ENCODE assay signal across 1 cellular context in the genomic region with DNA sequence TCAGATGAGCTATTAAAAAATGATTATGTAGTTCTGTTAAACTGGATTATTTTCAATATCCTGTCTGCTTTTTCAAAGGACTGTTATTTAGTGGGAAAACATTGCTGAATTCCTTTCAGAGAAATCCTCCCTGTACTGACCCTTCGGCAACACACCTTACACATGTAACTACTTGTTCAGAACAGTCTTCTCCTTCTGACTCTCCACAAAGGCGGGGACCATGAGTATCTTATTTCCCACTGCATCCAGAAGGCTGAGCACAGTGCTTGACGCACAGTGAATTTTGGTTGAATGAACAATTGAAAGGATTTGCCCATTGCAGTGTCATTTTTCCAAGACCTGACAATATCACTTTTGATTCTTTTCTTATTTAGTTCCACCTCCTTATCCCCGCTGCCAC.
TF ChIP-seq lines count a peak whose summit lies in the region.

No MANE protein-coding gene starts in this region.

TF ChIP-seq in GM23338, 12 proteins besides CTCF, POLR2A, EP300 and RAD21 (continued from another document):
- TF ChIP-seq, protein P1, sequence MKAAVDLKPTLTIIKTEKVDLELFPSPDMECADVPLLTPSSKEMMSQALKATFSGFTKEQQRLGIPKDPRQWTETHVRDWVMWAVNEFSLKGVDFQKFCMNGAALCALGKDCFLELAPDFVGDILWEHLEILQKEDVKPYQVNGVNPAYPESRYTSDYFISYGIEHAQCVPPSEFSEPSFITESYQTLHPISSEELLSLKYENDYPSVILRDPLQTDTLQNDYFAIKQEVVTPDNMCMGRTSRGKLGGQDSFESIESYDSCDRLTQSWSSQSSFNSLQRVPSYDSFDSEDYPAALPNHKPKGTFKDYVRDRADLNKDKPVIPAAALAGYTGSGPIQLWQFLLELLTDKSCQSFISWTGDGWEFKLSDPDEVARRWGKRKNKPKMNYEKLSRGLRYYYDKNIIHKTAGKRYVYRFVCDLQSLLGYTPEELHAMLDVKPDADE (IDR thresholded peaks at IDR 0.05), result no peak
- TF ChIP-seq EZH2 (IDR thresholded peaks at IDR 0.05; ENCODE audit: low read depth, unreplicated experiment), result no peak
TF ChIP-seq in GM23338: peak in this region for 0.
